ENCODE assay signal across 15 cellular contexts in the genomic region with DNA sequence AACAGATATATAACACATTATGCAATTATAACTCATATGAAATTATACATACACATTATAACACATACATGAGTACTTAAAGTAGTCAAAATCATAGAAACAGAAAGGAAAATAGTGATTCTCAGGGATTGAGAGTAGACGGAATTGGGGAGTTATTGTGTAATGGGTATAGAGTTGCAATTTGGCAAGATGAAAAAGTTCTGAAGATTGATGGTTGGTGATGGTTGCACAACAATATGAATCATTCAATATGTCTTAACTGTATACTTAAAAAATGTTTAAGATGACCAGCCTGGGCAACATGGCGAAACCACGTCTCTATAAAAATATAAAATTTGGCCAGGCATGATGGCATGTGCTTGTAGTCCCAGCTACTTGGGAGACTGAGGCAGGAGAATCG.
DNase-seq lines count a peak whose midpoint lies in the region; ATAC-seq and TF ChIP-seq lines count a peak whose summit lies in the region.
"Had no signal": no experiment of that assay in that cellular context is flagged by ENCODE, and none has a peak within 500 bp of the region (broad histone marks: within the 10 kb centered on the region; RNA-seq: fewer than 3 reads in every experiment).

No MANE protein-coding gene starts in this region.

- no peaks in the 10 kb centered on the region for H3K36me3 ChIP-seq in mesenchymal stem cell (ENCODE audit: control insufficient read depth in 1 of 2, insufficient read depth in 2 of 2, low read depth in 1 of 2, low read length in 2 of 2)
- H3K36me3 ChIP-seq in left ventricle myocardium inferior, result peaks cover 5% of the 10 kb centered on the region
- H3K36me3 ChIP-seq: thyroid gland had no signal

- no peak overlapping the region for H3K9ac ChIP-seq in mesenchymal stem cell (ENCODE audit: low read length)

- peaks cover 7% of the 10 kb centered on the region for H3K9me3 Mint-ChIP-seq in type B pancreatic cell

- no peak overlapping the region for H2BK15ac ChIP-seq in mesenchymal stem cell (ENCODE audit: low read depth, poor library complexity, severe bottlenecking)

- H3K9me3 ChIP-seq in mesenchymal stem cell (ENCODE audit: control insufficient read depth, low read length) (peaks cover 7% of the 10 kb centered on the region), left ventricle myocardium inferior (replicated peaks) (peaks cover 13% of the 10 kb centered on the region)
- H3K9me3 ChIP-seq: thyroid gland had no signal

- H3K4me1 ChIP-seq in mesenchymal stem cell (ENCODE audit: control insufficient read depth, insufficient read depth, low read depth, low read length) (no peaks in the 10 kb centered on the region), left ventricle myocardium inferior (no peaks in the 10 kb centered on the region)
- H3K4me1 ChIP-seq: thyroid gland had no signal

- H3K18ac ChIP-seq in mesenchymal stem cell (ENCODE audit: low read depth in 1 of 2, low read length in 2 of 2), result no peak overlapping the region

- H3K36me3 Mint-ChIP-seq in type B pancreatic cell, result peaks cover 11% of the 10 kb centered on the region

- peaks cover 5% of the 10 kb centered on the region for H3K4me1 Mint-ChIP-seq in type B pancreatic cell (ENCODE audit: unreplicated experiment)
- H3K4me1 Mint-ChIP-seq: naive B cell had no signal

- no peak overlapping the region for H2AFZ ChIP-seq in mesenchymal stem cell (ENCODE audit: low read depth, low read length)

- H4K8ac ChIP-seq in mesenchymal stem cell (ENCODE audit: low read length), result no peak overlapping the region

- no peak overlapping the region for H4K91ac ChIP-seq in mesenchymal stem cell (ENCODE audit: low read length)

- TF ChIP-seq CTCF in left ventricle myocardium inferior (IDR thresholded peaks at IDR 0.05; ENCODE audit: borderline replicate concordance), result no peak
- TF ChIP-seq CTCF in type B pancreatic cell (conservative IDR thresholded peaks at IDR 0.05), result no peak

- no peak overlapping the region for H2BK5ac ChIP-seq in mesenchymal stem cell (ENCODE audit: low read depth, low read length, poor library complexity, severe bottlenecking)

- H3K27me3 Mint-ChIP-seq in type B pancreatic cell, result no peaks in the 10 kb centered on the region
- H3K27me3 Mint-ChIP-seq: activated naive CD8-positive, alpha-beta T cell; CD4-positive, CD25-positive, alpha-beta regulatory T cell; naive B cell had no signal

- no peak for ATAC-seq in GM21717 (IDR thresholded peaks at IDR 0.05; ENCODE audit: unreplicated experiment)

- DNase-seq in EL (peak; percentile 38), MV-4-11 (lab: John Stamatoyannopoulos, UW) (peak; percentile 92), brain pericyte (ENCODE audit: low read depth, low spot score) (peak; percentile 53), mesenchymal stem cell (peak; percentile 53), HT-29 (ENCODE audit: low spot score) (no peak), left ventricle myocardium inferior (no peak), type B pancreatic cell (ENCODE audit: extremely low spot score, unreplicated experiment) (no peak)
- DNase-seq: activated CD4-positive, alpha-beta T cell treated with anti-CD3 and anti-CD28 coated beads for 48 hours; CD4-positive, CD25-positive, alpha-beta regulatory T cell; naive B cell; NCI-H524 treated with DMSO at 0.1 percent for 48 hours; T-helper 2 cell; thyroid gland had no signal

- H2BK120ac ChIP-seq in mesenchymal stem cell (ENCODE audit: low read depth, low read length), result no peak overlapping the region

- no peak overlapping the region for H3K4me2 ChIP-seq in mesenchymal stem cell (ENCODE audit: low read length, poor library complexity, severe bottlenecking)

- no peak overlapping the region for H3K14ac ChIP-seq in mesenchymal stem cell (ENCODE audit: low read length in 2 of 2)

- no peak overlapping the region for H2AK5ac ChIP-seq in mesenchymal stem cell (ENCODE audit: low read length, severe bottlenecking)

- H3K4me3 ChIP-seq in mesenchymal stem cell (ENCODE audit: insufficient read depth in 1 of 2, low read depth in 1 of 2, low read length in 2 of 2), result no peak overlapping the region
- no peak overlapping the region for H3K4me3 ChIP-seq in left ventricle myocardium inferior
- H3K4me3 ChIP-seq: thyroid gland had no signal

- no peak overlapping the region for H3K27ac ChIP-seq in mesenchymal stem cell (ENCODE audit: low read length, poor library complexity, severe bottlenecking)
- no peak overlapping the region for H3K27ac ChIP-seq in left ventricle myocardium inferior (replicated peaks)
- H3K27ac ChIP-seq: thyroid gland had no signal

- H2BK12ac ChIP-seq in mesenchymal stem cell (ENCODE audit: low read length in 2 of 2), result no peak overlapping the region

- H3K4me3 Mint-ChIP-seq in type B pancreatic cell, result no peak overlapping the region
- H3K4me3 Mint-ChIP-seq: activated naive CD8-positive, alpha-beta T cell; CD4-positive, CD25-positive, alpha-beta regulatory T cell; naive B cell had no signal

- WGBS in mesenchymal stem cell, result 85% methylated on average over 4 of the region's 4 CpGs

- H3K27me3 ChIP-seq in mesenchymal stem cell (ENCODE audit: control insufficient read depth in 1 of 2, insufficient read depth in 1 of 2, low read length in 2 of 2) (no peaks in the 10 kb centered on the region), left ventricle myocardium inferior (ENCODE audit: low read depth) (no peaks in the 10 kb centered on the region)
- H3K27me3 ChIP-seq: thyroid gland had no signal

- H3K4ac ChIP-seq in mesenchymal stem cell (ENCODE audit: low read depth in 1 of 2, low read length in 2 of 2), result no peak overlapping the region

- no peaks in the 10 kb centered on the region for H3K79me1 ChIP-seq in mesenchymal stem cell (replicated peaks; ENCODE audit: low read length, poor library complexity, severe bottlenecking)

- intact Hi-C loops in left ventricle myocardium inferior (cut with micrococcal nuclease), result no loop called here

- no peak overlapping the region for H3K23ac ChIP-seq in mesenchymal stem cell (ENCODE audit: low read length in 2 of 2)

- H3K27ac Mint-ChIP-seq in type B pancreatic cell, result no peak overlapping the region
- H3K27ac Mint-ChIP-seq: activated naive CD8-positive, alpha-beta T cell; naive B cell had no signal

Comparison
In these comparisons a context has a peak if more than half of its experiments do, and no peak if none do; other contexts are left out.
1. DNase-seq: peak in EL (single experiment), MV-4-11 (single experiment), brain pericyte (single experiment) and mesenchymal stem cell (single experiment); none in HT-29 (single experiment), left ventricle myocardium inferior (single experiment) and type B pancreatic cell (single experiment).